ENCODE assay signal across 6 cellular contexts in genomic region chr6:31972709-31973350, GRCh38. TPM values are rescaled to one million over a fixed set of nuclear protein-coding genes. Genes with fewer than 3 reads are reported as not detected.
DNase-seq lines count a peak whose midpoint lies in the region; TF ChIP-seq lines count a peak whose summit lies in the region.

No MANE protein-coding gene starts in this region.

- H3K4me3 ChIP-seq in Loucy (ENCODE audit: low read length, poor library complexity, severe bottlenecking), result peak overlapping the region; percentile 92
- peak overlapping the region; percentile 93 for H3K4me3 ChIP-seq in epithelial cell of esophagus (ENCODE audit: low read length)
- H3K4me3 ChIP-seq in skeletal muscle tissue (ENCODE audit: low read length in 3 of 3), result peak overlapping the region; percentile 81 to 99 (median 96)

- H3F3A ChIP-seq in Loucy (ENCODE audit: low read depth), result no peaks in the 10 kb centered on the region

- H3K27me3 ChIP-seq in Loucy (ENCODE audit: insufficient read depth, low read length, poor library complexity, severe bottlenecking), result no peaks in the 10 kb centered on the region
- no peaks in the 10 kb centered on the region for H3K27me3 ChIP-seq in skeletal muscle tissue (ENCODE audit: control insufficient read depth in 3 of 3, insufficient read depth in 3 of 3, low read length in 3 of 3)

- H2AFZ ChIP-seq in Loucy (ENCODE audit: low read length), result peak overlapping the region; percentile 83

- H3K79me2 ChIP-seq in Loucy (ENCODE audit: insufficient read depth, low read length), result peaks cover 36% of the 10 kb centered on the region

- peak overlapping the region; percentile 95 for H3K4me2 ChIP-seq in Loucy (ENCODE audit: low read depth, low read length, poor library complexity, severe bottlenecking)

- H3K9me2 ChIP-seq in Loucy (replicated peaks; ENCODE audit: low read depth, low read length), result no peaks in the 10 kb centered on the region

- H3K9me3 ChIP-seq in Loucy (ENCODE audit: insufficient read depth, low read depth, low read length) (no peaks in the 10 kb centered on the region), skeletal muscle tissue (ENCODE audit: control insufficient read depth in 3 of 3, low read length in 3 of 3) (no peaks in the 10 kb centered on the region)

- H3K27ac ChIP-seq in skeletal muscle tissue (ENCODE audit: low read depth, low read length), result peak overlapping the region; percentile 97

- H3K36me3 ChIP-seq in Loucy (ENCODE audit: insufficient read depth, low read length), result peaks cover 14% of the 10 kb centered on the region; the same call in 1 of the 2 replicates
- peaks cover 24 to 26% (median 26%) of the 10 kb centered on the region in 3 donors for H3K36me3 ChIP-seq in skeletal muscle tissue (ENCODE audit: control insufficient read depth in 3 of 3, insufficient read depth in 3 of 3, low read length in 3 of 3)

- H3K9ac ChIP-seq in Loucy (ENCODE audit: low read depth, low read length, poor library complexity, severe bottlenecking) (peak overlapping the region; percentile 88), skeletal muscle tissue (ENCODE audit: low read depth in 1 of 3, low read length in 3 of 3) (peak overlapping the region; percentile 84 to 93 (median 92))

- DNase-seq in A172 (ENCODE audit: low spot score) (peak; percentile 60), epithelial cell of esophagus (ENCODE audit: low read depth) (peak; percentile 24), NCI-H128 (lab: John Stamatoyannopoulos, UW; ENCODE audit: unreplicated experiment) (no peak), NCI-H187 (lab: John Stamatoyannopoulos, UW) (no peak)

- H4K20me1 ChIP-seq in Loucy (ENCODE audit: insufficient read depth, low read length, poor library complexity, severe bottlenecking), result no peaks in the 10 kb centered on the region

- H3K4me1 ChIP-seq in Loucy (ENCODE audit: insufficient read depth, low read length, poor library complexity, severe bottlenecking) (peaks cover 20% of the 10 kb centered on the region), skeletal muscle tissue (ENCODE audit: control insufficient read depth in 3 of 3, insufficient read depth in 3 of 3, low read length in 3 of 3) (peaks cover 28 to 37% (median 32%) of the 10 kb centered on the region in 3 donors)

- TF ChIP-seq CTCF in Loucy (conservative IDR thresholded peaks at IDR 0.05; ENCODE audit: low read length) (no peak), epithelial cell of esophagus (IDR thresholded peaks at IDR 0.05; ENCODE audit: insufficient read depth, low read depth, low read length, missing control alignments) (no peak)

RNA-seq across cellular contexts. Expression of gene DXO, which starts 0.9 kb away (rescaled TPM):
- 16.4 and 17.9 TPM in 2 replicates for total RNA-seq in A172 (2014; rRNA removed; shearing (Covaris generic))
- total RNA-seq in skeletal muscle tissue, result 4.7 TPM

RNA-seq across cellular contexts. Expression of gene C4A, which starts 9.0 kb away (rescaled TPM):
- 1.2 and 1.6 TPM in 2 replicates for total RNA-seq in A172 (2014; rRNA removed; shearing (Covaris generic))
- 14.1 TPM for total RNA-seq in skeletal muscle tissue

RNA-seq across cellular contexts. Expression of gene SKIC2, which starts 13.9 kb away (rescaled TPM):
- 26.0 and 29.9 TPM in 2 replicates for total RNA-seq in A172 (2014; rRNA removed; shearing (Covaris generic))
- 25.1 TPM for total RNA-seq in skeletal muscle tissue

RNA-seq across cellular contexts. Expression of gene NELFE, which starts 14.1 kb away (rescaled TPM):
- total RNA-seq in A172 (2014; rRNA removed; shearing (Covaris generic)), result 92.1 and 117 TPM in 2 replicates
- 61.6 TPM for total RNA-seq in skeletal muscle tissue

RNA-seq across cellular contexts. Expression of gene CFB, which starts 26.9 kb away (rescaled TPM):
- total RNA-seq in A172 (2014; rRNA removed; shearing (Covaris generic)), result 3.7 and 4.0 TPM in 2 replicates
- 3.7 TPM for total RNA-seq in skeletal muscle tissue

Comparison
In these comparisons a context has a peak if more than half of its experiments do, and no peak if none do; other contexts are left out.
1. DNase-seq: peak in A172 (single experiment) and epithelial cell of esophagus (single experiment); none in NCI-H128 (single experiment) and NCI-H187 (0 of 2).
2. Peak in every context shown above with its lines, with median percentiles within 50 percentile points of each other: H3K4me3 ChIP-seq.